In genomic region chr6:149978610-149979009, GRCh38 we compare ENCODE assay signal across 26 cellular contexts. TPM values are rescaled to one million over a fixed set of nuclear protein-coding genes. Genes with fewer than 3 reads are reported as not detected.
A peak's percentile ranks its signal among the peaks of the same experiment; 100 is the strongest.
DNase-seq lines count a peak whose midpoint lies in the region; ATAC-seq and TF ChIP-seq lines count a peak whose summit lies in the region.
"Had no signal": no experiment of that assay in that cellular context is flagged by ENCODE, and none has a peak within 500 bp of the region (broad histone marks: within the 10 kb centered on the region; RNA-seq: fewer than 3 reads in every experiment).

No MANE protein-coding gene starts in this region.

- no peak overlapping the region for H4K12ac ChIP-seq in trophoblast cell (ENCODE audit: low read depth, low read length)

- H3K36me3 ChIP-seq in trophoblast cell (ENCODE audit: control insufficient read depth in 1 of 2, insufficient read depth in 2 of 2, low read length in 2 of 2) (no peaks in the 10 kb centered on the region), vagina (no peaks in the 10 kb centered on the region)
- H3K36me3 ChIP-seq: BE2C, BLaER1 had no signal

- H3K27ac ChIP-seq in trophoblast cell (ENCODE audit: low read depth, low read length) (no peak overlapping the region), vagina (no peak overlapping the region)
- H3K27ac ChIP-seq: BLaER1 had no signal

- H2BK5ac ChIP-seq in trophoblast cell (ENCODE audit: low read depth, low read length, poor library complexity), result no peak overlapping the region

- H2AK5ac ChIP-seq in trophoblast cell (ENCODE audit: low read length), result no peak overlapping the region

- no peak overlapping the region for H2AFZ ChIP-seq in trophoblast cell (ENCODE audit: insufficient read depth, low read length, poor library complexity)

- H3K4ac ChIP-seq in trophoblast cell (ENCODE audit: low read depth, low read length), result no peak overlapping the region

- H3K4me1 ChIP-seq in trophoblast cell (ENCODE audit: control insufficient read depth in 1 of 2, insufficient read depth in 2 of 2, low read length in 2 of 2), result no peaks in the 10 kb centered on the region
- no peaks in the 10 kb centered on the region for H3K4me1 ChIP-seq in vagina
- H3K4me1 ChIP-seq: BE2C, BLaER1 had no signal

- no peak overlapping the region for H4K91ac ChIP-seq in trophoblast cell (ENCODE audit: low read depth, low read length)

- no peak overlapping the region for H3K4me2 ChIP-seq in trophoblast cell (ENCODE audit: low read length)
- H3K4me2 ChIP-seq: BLaER1 had no signal

- no peak overlapping the region for H3K4me3 ChIP-seq in trophoblast cell (ENCODE audit: low read depth, low read length)
- H3K4me3 ChIP-seq in vagina, result no peak overlapping the region
- H3K4me3 ChIP-seq: BLaER1, GM12878 had no signal

- no peak overlapping the region for H4K8ac ChIP-seq in trophoblast cell (ENCODE audit: low read depth, low read length)

- H3K9me3 ChIP-seq in trophoblast cell (ENCODE audit: insufficient read depth, low read depth, low read length) (no peaks in the 10 kb centered on the region), vagina (no peaks in the 10 kb centered on the region)
- H3K9me3 ChIP-seq: BE2C, BLaER1 had no signal

- H3K79me1 ChIP-seq in trophoblast cell (ENCODE audit: low read length), result no peaks in the 10 kb centered on the region

- no peak overlapping the region for H2BK120ac ChIP-seq in trophoblast cell (ENCODE audit: insufficient read depth, low read length, poor library complexity)

- no peak overlapping the region for H2BK12ac ChIP-seq in trophoblast cell (ENCODE audit: low read length)

- H3K27me3 ChIP-seq in trophoblast cell (ENCODE audit: insufficient read depth, low read length), result peaks cover 7% of the 10 kb centered on the region
- no peaks in the 10 kb centered on the region for H3K27me3 ChIP-seq in vagina

- peak; percentile 25 for DNase-seq in islet precursor cell
- no peak for DNase-seq in trophoblast cell
- peak; percentile 2 to 58 for DNase-seq in vagina (ENCODE audit: extremely low spot score in 2 of 2)
- no peak for DNase-seq in stimulated activated naive CD8-positive, alpha-beta T cell treated with anti-CD3 and anti-CD28 coated beads, Interleukin-15, Interleukin-2, amounts not matched to agents 100 U/mL and 50 U/mL, for 24 hours
- DNase-seq in HK-2 (ENCODE audit: unreplicated experiment), result no peak
- DNase-seq: 8988T; ACHN; BE2C; C1 segment of cervical spinal cord; CD4-positive, alpha-beta memory T cell; CD4-positive, CD25-positive, alpha-beta regulatory T cell; CD8-positive, alpha-beta memory T cell; COR-L47; DMS 273 treated with DMSO at 0.1 percent for 48 hours; DMS153; DMS53; DMS79; DND-41; EL; GDM1 had no signal

- H3K9ac ChIP-seq in trophoblast cell (ENCODE audit: low read length), result peak overlapping the region; percentile 42
- H3K9ac ChIP-seq: BLaER1 had no signal

- H3K14ac ChIP-seq in trophoblast cell (ENCODE audit: low read length), result no peak overlapping the region

- intact Hi-C loops in vagina (cut with DNase I), result no loop called here

- no peak overlapping the region for H3K23ac ChIP-seq in trophoblast cell (ENCODE audit: low read length)

- no peak for TF ChIP-seq CTCF in vagina (IDR thresholded peaks at IDR 0.05)

- no peak overlapping the region for H3K18ac ChIP-seq in trophoblast cell (ENCODE audit: low read length)

- ATAC-seq in stimulated activated naive CD8-positive, alpha-beta T cell treated with anti-CD3 and anti-CD28 coated beads, Interleukin-15, Interleukin-2, amounts not matched to agents 100 U/mL and 50 U/mL, for 24 hours, result no peak
- ATAC-seq: GM12878 had no signal

- TF ChIP-seq POLR2A in vagina (IDR thresholded peaks at IDR 0.05), result no peak

- no peaks in the 10 kb centered on the region for H3K79me2 ChIP-seq in trophoblast cell (ENCODE audit: control insufficient read depth, insufficient read depth, low read length, poor library complexity)

RNA-seq across cellular contexts. Expression of gene ULBP1, which starts 14.9 kb away (rescaled TPM):
- polyA plus RNA-seq in trophoblast cell (2013), result 0.48 and 0.58 TPM in 2 replicates
- total RNA-seq in vagina, result not detected
- total RNA-seq: CD4-positive, alpha-beta memory T cell; G401; GM12878 had no signal
- polyA plus RNA-seq: CD4-positive, alpha-beta memory T cell; CD4-positive, CD25-positive, alpha-beta regulatory T cell; CD8-positive, alpha-beta memory T cell had no signal

RNA-seq across cellular contexts. Expression of gene ULBP2, which starts 36.8 kb away (rescaled TPM):
- 0.08 and 0.14 TPM in 2 replicates for polyA plus RNA-seq in trophoblast cell (2013)
- not detected for total RNA-seq in vagina
- total RNA-seq: CD4-positive, alpha-beta memory T cell had no signal

RNA-seq across cellular contexts. Expression of gene RAET1L, which starts 46.7 kb away (rescaled TPM):
- polyA plus RNA-seq in trophoblast cell (2013), result not detected in 2 replicates
- total RNA-seq in vagina, result 8.3 TPM
- total RNA-seq: A673; CD4-positive, alpha-beta memory T cell; CD4-positive, CD25-positive, alpha-beta regulatory T cell; CD8-positive, alpha-beta memory T cell; G401; GM12878 had no signal
- polyA plus RNA-seq: AG04450; CD14-positive monocyte; CD4-positive, alpha-beta memory T cell; CD4-positive, CD25-positive, alpha-beta regulatory T cell; CD8-positive, alpha-beta memory T cell; GM12878 had no signal

RNA-seq across cellular contexts. Expression of gene RAET1G, which starts 55.7 kb away (rescaled TPM):
- not detected in 2 replicates for polyA plus RNA-seq in trophoblast cell (2013)
- total RNA-seq in vagina, result 4.9 TPM
- total RNA-seq: CD4-positive, alpha-beta memory T cell; CD8-positive, alpha-beta memory T cell; G401; GM12878 had no signal
- polyA plus RNA-seq: CD14-positive monocyte; CD4-positive, alpha-beta memory T cell; CD4-positive, CD25-positive, alpha-beta regulatory T cell; CD8-positive, alpha-beta memory T cell; GM12878 had no signal

Comparison
In these comparisons a context has a peak if more than half of its experiments do, and no peak if none do; other contexts are left out.
1. DNase-seq: peak in islet precursor cell (single experiment) and vagina (2 of 2); none in trophoblast cell (0 of 2), stimulated activated naive CD8-positive, alpha-beta T cell treated with anti-CD3 and anti-CD28 coated beads, Interleukin-15, Interleukin-2, amounts not matched to agents 100 U/mL and 50 U/mL, for 24 hours (single experiment) and HK-2 (single experiment).